ENCODE assay signal across 1 cellular context in genomic region chr20:17648782-17649730, GRCh38.
TF ChIP-seq lines count a peak whose summit lies in the region.

No MANE protein-coding gene starts in this region.

TF ChIP-seq in HepG2, 621 proteins besides CTCF, POLR2A, EP300 and RAD21 (continued from another document and continues in another):
- TF ChIP-seq THRA (CRISPR knock-in tag; IDR thresholded peaks at IDR 0.05; ENCODE audit: borderline replicate concordance) (no peak), ZNF17 (CRISPR knock-in tag; IDR thresholded peaks at IDR 0.05) (no peak), FUBP1 (CRISPR knock-in tag; IDR thresholded peaks at IDR 0.05; ENCODE audit: borderline replicate concordance) (no peak), MTA3 (CRISPR knock-in tag; IDR thresholded peaks at IDR 0.05) (no peak), IRF9 (CRISPR knock-in tag; IDR thresholded peaks at IDR 0.05; ENCODE audit: borderline replicate concordance) (no peak), UBTF (CRISPR knock-in tag; IDR thresholded peaks at IDR 0.05) (0 out of 2 replicates have a peak, but pooled peaks have one; percentile 26), RBM22 (optimal IDR thresholded peaks at IDR 0.05; ENCODE audit: low read length) (peak; percentile 68), SP4 (CRISPR knock-in tag; IDR thresholded peaks at IDR 0.05) (no peak), ZBTB34 (CRISPR knock-in tag; IDR thresholded peaks at IDR 0.05) (no peak), SNAPC5 (CRISPR knock-in tag; IDR thresholded peaks at IDR 0.05; ENCODE audit: borderline replicate concordance) (no peak), NR2F6 (IDR thresholded peaks at IDR 0.05) (no peak), NR2F6 (CRISPR knock-in tag; IDR thresholded peaks at IDR 0.05) (no peak), SRSF1 (optimal IDR thresholded peaks at IDR 0.05; ENCODE audit: low read depth, low read length) (peak; percentile 75), ZNF576 (CRISPR knock-in tag; IDR thresholded peaks at IDR 0.05) (no peak), NR3C1 (CRISPR knock-in tag; IDR thresholded peaks at IDR 0.05) (no peak), STAG1 (CRISPR knock-in tag; IDR thresholded peaks at IDR 0.05) (peak; percentile 31; the same call in 1 of the 2 replicates), RCOR2 (CRISPR knock-in tag; IDR thresholded peaks at IDR 0.05) (no peak), CHD4 (IDR thresholded peaks at IDR 0.05; ENCODE audit: borderline replicate concordance, low read length) (no peak), PTBP1 (IDR thresholded peaks at IDR 0.05; ENCODE audit: low read depth, low read length, poor library complexity, severe bottlenecking) (no peak), ZNF274 (CRISPR knock-in tag; IDR thresholded peaks at IDR 0.05) (no peak), IRX3 (CRISPR knock-in tag; IDR thresholded peaks at IDR 0.05; ENCODE audit: borderline replicate concordance, low read depth) (no peak), ZBTB25 (CRISPR knock-in tag; IDR thresholded peaks at IDR 0.05) (no peak), ESRRA (CRISPR knock-in tag; IDR thresholded peaks at IDR 0.05; ENCODE audit: low read depth) (no peak), NONO (IDR thresholded peaks at IDR 0.05) (no peak), NONO (CRISPR knock-in tag; conservative IDR thresholded peaks at IDR 0.05) (0 out of 2 replicates have a peak, but pooled peaks have one; percentile 36), PLRG1 (conservative IDR thresholded peaks at IDR 0.05) (no peak), DPF2 (CRISPR knock-in tag; IDR thresholded peaks at IDR 0.05; ENCODE audit: borderline replicate concordance, low read depth) (no peak), POLR2G (IDR thresholded peaks at IDR 0.05; ENCODE audit: low read depth, low read length) (peak; percentile 10; the same call in 1 of the 2 replicates), ZNF296 (CRISPR knock-in tag; conservative IDR thresholded peaks at IDR 0.05) (no peak), HIC2 (CRISPR knock-in tag; IDR thresholded peaks at IDR 0.05; ENCODE audit: low read depth) (0 out of 2 replicates have a peak, but pooled peaks have one; percentile 43), ZNF713 (CRISPR knock-in tag; IDR thresholded peaks at IDR 0.05) (no peak), ARID4A (CRISPR knock-in tag; IDR thresholded peaks at IDR 0.05; ENCODE audit: borderline replicate concordance) (no peak), GTF2F1 (IDR thresholded peaks at IDR 0.05; ENCODE audit: low read length) (no peak), MYC (CRISPR knock-in tag; IDR thresholded peaks at IDR 0.05; ENCODE audit: borderline replicate concordance) (0 out of 2 replicates have a peak, but pooled peaks have one; percentile 18), DDIT3 (CRISPR knock-in tag; IDR thresholded peaks at IDR 0.05) (no peak), MEIS2 (CRISPR knock-in tag; IDR thresholded peaks at IDR 0.05) (no peak), XRCC5 (optimal IDR thresholded peaks at IDR 0.05; ENCODE audit: low read length) (peak; percentile 44), MIXL1 (CRISPR knock-in tag; IDR thresholded peaks at IDR 0.05) (no peak), HNRNPLL (IDR thresholded peaks at IDR 0.05; ENCODE audit: low read depth, low read length, poor library complexity, severe bottlenecking) (peak; percentile 22), ZNF3 (CRISPR knock-in tag; IDR thresholded peaks at IDR 0.05) (no peak), HMGXB3 (CRISPR knock-in tag; IDR thresholded peaks at IDR 0.05; ENCODE audit: borderline replicate concordance) (no peak), SSRP1 (CRISPR knock-in tag; IDR thresholded peaks at IDR 0.05) (no peak)
